Comparison of ENCODE assay signal across 24 cellular contexts in genomic region chr17:51240275-51240674, GRCh38.
"Had no signal": no experiment of that assay in that cellular context is flagged by ENCODE, and none has a peak within 500 bp of the region (broad histone marks: within the 10 kb centered on the region; RNA-seq: fewer than 3 reads in every experiment).

No MANE protein-coding gene starts in this region.

- DNase-seq: dorsolateral prefrontal cortex; effector CD4-positive, alpha-beta T cell; foreskin fibroblast; gastrocnemius medialis; head of caudate nucleus; mesendoderm; midbrain; naive thymus-derived CD8-positive, alpha-beta T cell; nephron progenitor cell; nucleus accumbens; stimulated activated CD4-positive, alpha-beta T cell treated with anti-CD3 and anti-CD28 coated beads, Interleukin-2, amount 100 ng/mL, for 24 hours; stimulated activated CD4-positive, alpha-beta T cell treated with anti-CD3 and anti-CD28 coated beads, Interleukin-4, amount 100 ng/mL, for 24 hours; stimulated activated naive CD4-positive, alpha-beta T cell treated with Interleukin-2 at 50 U/mL for 16 hours; stomach; thyroid gland had no signal

- H3K4me1 ChIP-seq: gastrocnemius medialis, prostate gland, right atrium auricular region had no signal

- FAIRE-seq: keratinocyte had no signal

- H3K27me3 Mint-ChIP-seq: naive thymus-derived CD8-positive, alpha-beta T cell; type B pancreatic cell had no signal

- H3K4me1 Mint-ChIP-seq: nephron progenitor cell had no signal

- H3K9me3 Mint-ChIP-seq: naive thymus-derived CD8-positive, alpha-beta T cell; nephron progenitor cell; stimulated activated effector memory CD8-positive, alpha-beta T cell treated with anti-CD3 and anti-CD28 coated beads, Interleukin-12 subunit alpha, Interleukin-12 subunit beta, amount 100 ng/mL, for 72 hours; type B pancreatic cell had no signal

- H3K27me3 ChIP-seq: dorsolateral prefrontal cortex, gastrocnemius medialis, right atrium auricular region, stomach, thyroid gland had no signal

- H3K4me3 Mint-ChIP-seq: naive thymus-derived CD8-positive, alpha-beta T cell; nephron progenitor cell; stimulated activated effector memory CD8-positive, alpha-beta T cell treated with anti-CD3 and anti-CD28 coated beads, Interleukin-12 subunit alpha, Interleukin-12 subunit beta, amount 100 ng/mL, for 72 hours; type B pancreatic cell had no signal

- H3K4me3 ChIP-seq: dorsolateral prefrontal cortex, gastrocnemius medialis, prostate gland, right atrium auricular region, smooth muscle cell, stomach, thyroid gland had no signal

- H3K36me3 ChIP-seq: gastrocnemius medialis, prostate gland, right atrium auricular region, thyroid gland had no signal

- H3K9me3 ChIP-seq: gastrocnemius medialis, prostate gland, right atrium auricular region, stomach, thyroid gland had no signal

- H3K27ac ChIP-seq: dorsolateral prefrontal cortex, epithelial cell of prostate, gastrocnemius medialis, prostate gland, right atrium auricular region, stomach, thyroid gland had no signal

- ATAC-seq: esophagus mucosa; gastrocnemius medialis; naive thymus-derived CD8-positive, alpha-beta T cell; sciatic nerve; stimulated activated effector memory CD8-positive, alpha-beta T cell treated with anti-CD3 and anti-CD28 coated beads, Interleukin-12 subunit alpha, Interleukin-12 subunit beta, amount 100 ng/mL, for 72 hours had no signal

- H3K4me2 ChIP-seq: smooth muscle cell had no signal

- H3K27ac Mint-ChIP-seq: nephron progenitor cell; stimulated activated effector memory CD8-positive, alpha-beta T cell treated with anti-CD3 and anti-CD28 coated beads, Interleukin-12 subunit alpha, Interleukin-12 subunit beta, amount 100 ng/mL, for 72 hours; type B pancreatic cell had no signal

- H3K36me3 Mint-ChIP-seq: stimulated activated effector memory CD8-positive, alpha-beta T cell treated with anti-CD3 and anti-CD28 coated beads, Interleukin-12 subunit alpha, Interleukin-12 subunit beta, amount 100 ng/mL, for 72 hours had no signal
